30 cellular contexts compared by ENCODE assay signal in genomic region chr22:23287136-23288095, GRCh38.
"Had no signal": no experiment of that assay in that cellular context is flagged by ENCODE, and none has a peak within 500 bp of the region (broad histone marks: within the 10 kb centered on the region; RNA-seq: fewer than 3 reads in every experiment).

No MANE protein-coding gene starts in this region.

- H3K4me2 ChIP-seq: smooth muscle cell had no signal

- H3K27ac ChIP-seq: brain microvascular endothelial cell, epithelial cell of prostate, thyroid gland, upper lobe of right lung, VCaP had no signal

- H3K9me3 Mint-ChIP-seq: activated T-cell treated with anti-CD3 and anti-CD28 coated beads, Interleukin-2, amount 50 U/mL, for 24 hours; activated T-helper 17 cell treated with anti-CD3 and anti-CD28 coated beads, Interleukin-2, amount 50 U/mL, for 72 hours; natural killer cell treated with Interleukin-12 subunit alpha and Interleukin-12 subunit beta and Interleukin-15 and Interleukin-18, amount 100 ng/mL, for 72 hours; stimulated activated naive B cell treated with anti-CD40 and anti-IgM and Interleukin-4, amounts not matched to agents 10 μg/mL and 1 μg/mL and 100 μg/mL, for 72 hours had no signal

- H3K4me3 ChIP-seq: esophagus squamous epithelium, mucosa of descending colon, sigmoid colon, smooth muscle cell, stomach, thyroid gland, upper lobe of right lung had no signal

- H3K9me3 ChIP-seq: esophagus squamous epithelium, mucosa of descending colon, sigmoid colon, stomach, thyroid gland, upper lobe of right lung had no signal

- DNase-seq: activated CD4-positive, alpha-beta T cell treated with anti-CD3 and anti-CD28 coated beads for 4 hours; activated CD4-positive, alpha-beta T cell treated with anti-CD3 and anti-CD28 coated beads, Interleukin-2, amount 50 U/mL, for 48 hours; activated CD8-positive, alpha-beta memory T cell treated with anti-CD3 and anti-CD28 coated beads, Interleukin-2, amount 50 U/mL, for 48 hours; activated gamma-delta T cell treated with Interleukin-2 at 50 U/mL for 16 hours; activated naive CD4-positive, alpha-beta T cell treated with anti-CD3 and anti-CD28 coated beads, Interleukin-2, amount 50 U/mL, for 16 hours; activated T-cell treated with anti-CD3 and anti-CD28 coated beads, Interleukin-2, amount 50 U/mL, for 24 hours; amniotic stem cell; brain microvascular endothelial cell; central memory CD4-positive, alpha-beta T cell; esophagus squamous epithelium; foreskin melanocyte; islet precursor cell; left cardiac atrium; left ventricle myocardium superior; mucosa of descending colon; sigmoid colon; stimulated activated CD4-positive, alpha-beta T cell treated with anti-CD3 and anti-CD28 coated beads, Interleukin-1b, Interleukin-23, amount 100 ng/mL, for 48 hours; stimulated activated CD4-positive, alpha-beta T cell treated with anti-CD3 and anti-CD28 coated beads, Interleukin-4, amount 100 ng/mL, for 4 hours; stimulated activated CD8-positive, alpha-beta memory T cell treated with anti-CD3 and anti-CD28 coated beads, Interleukin-4, amount 100 ng/mL, for 48 hours; stimulated activated naive B cell treated with anti-CD40 and anti-IgM and Interleukin-4, amounts not matched to agents 10 μg/mL and 1 μg/mL and 100 μg/mL, for 72 hours; stomach; thyroid gland; upper lobe of right lung had no signal

- H3K4me1 Mint-ChIP-seq: stimulated activated naive B cell treated with anti-CD40 and anti-IgM and Interleukin-4, amounts not matched to agents 10 μg/mL and 1 μg/mL and 100 μg/mL, for 72 hours had no signal

- H3K27ac Mint-ChIP-seq: activated T-cell treated with anti-CD3 and anti-CD28 coated beads, Interleukin-2, amount 50 U/mL, for 24 hours; activated T-helper 17 cell treated with anti-CD3 and anti-CD28 coated beads, Interleukin-2, amount 50 U/mL, for 72 hours; natural killer cell treated with Interleukin-12 subunit alpha and Interleukin-12 subunit beta and Interleukin-15 and Interleukin-18, amount 100 ng/mL, for 72 hours; stimulated activated naive B cell treated with anti-CD40 and anti-IgM and Interleukin-4, amounts not matched to agents 10 μg/mL and 1 μg/mL and 100 μg/mL, for 72 hours had no signal

- H3K27me3 ChIP-seq: brain microvascular endothelial cell, esophagus squamous epithelium, sigmoid colon, stomach, thyroid gland, upper lobe of right lung had no signal

- ATAC-seq: activated T-helper 17 cell treated with anti-CD3 and anti-CD28 coated beads, Interleukin-2, amount 50 U/mL, for 72 hours; left cardiac atrium; left ventricle myocardium superior; mucosa of descending colon; natural killer cell treated with Interleukin-12 subunit alpha and Interleukin-12 subunit beta and Interleukin-15 and Interleukin-18, amount 100 ng/mL, for 72 hours; stimulated activated naive B cell treated with anti-CD40 and anti-IgM and Interleukin-4, amounts not matched to agents 10 μg/mL and 1 μg/mL and 100 μg/mL, for 72 hours; upper lobe of right lung had no signal

- FAIRE-seq: astrocyte, TTC549 had no signal

- H3K27me3 Mint-ChIP-seq: activated T-cell treated with anti-CD3 and anti-CD28 coated beads, Interleukin-2, amount 50 U/mL, for 24 hours; activated T-helper 17 cell treated with anti-CD3 and anti-CD28 coated beads, Interleukin-2, amount 50 U/mL, for 72 hours; natural killer cell treated with Interleukin-12 subunit alpha and Interleukin-12 subunit beta and Interleukin-15 and Interleukin-18, amount 100 ng/mL, for 72 hours; stimulated activated naive B cell treated with anti-CD40 and anti-IgM and Interleukin-4, amounts not matched to agents 10 μg/mL and 1 μg/mL and 100 μg/mL, for 72 hours had no signal

- H3K4me3 Mint-ChIP-seq: activated T-cell treated with anti-CD3 and anti-CD28 coated beads, Interleukin-2, amount 50 U/mL, for 24 hours; activated T-helper 17 cell treated with anti-CD3 and anti-CD28 coated beads, Interleukin-2, amount 50 U/mL, for 72 hours; natural killer cell treated with Interleukin-12 subunit alpha and Interleukin-12 subunit beta and Interleukin-15 and Interleukin-18, amount 100 ng/mL, for 72 hours; stimulated activated naive B cell treated with anti-CD40 and anti-IgM and Interleukin-4, amounts not matched to agents 10 μg/mL and 1 μg/mL and 100 μg/mL, for 72 hours had no signal

- H3K36me3 Mint-ChIP-seq: natural killer cell treated with Interleukin-12 subunit alpha and Interleukin-12 subunit beta and Interleukin-15 and Interleukin-18, amount 100 ng/mL, for 72 hours had no signal
